Comparison of ENCODE assay signal across 8 cellular contexts in the genomic region with DNA sequence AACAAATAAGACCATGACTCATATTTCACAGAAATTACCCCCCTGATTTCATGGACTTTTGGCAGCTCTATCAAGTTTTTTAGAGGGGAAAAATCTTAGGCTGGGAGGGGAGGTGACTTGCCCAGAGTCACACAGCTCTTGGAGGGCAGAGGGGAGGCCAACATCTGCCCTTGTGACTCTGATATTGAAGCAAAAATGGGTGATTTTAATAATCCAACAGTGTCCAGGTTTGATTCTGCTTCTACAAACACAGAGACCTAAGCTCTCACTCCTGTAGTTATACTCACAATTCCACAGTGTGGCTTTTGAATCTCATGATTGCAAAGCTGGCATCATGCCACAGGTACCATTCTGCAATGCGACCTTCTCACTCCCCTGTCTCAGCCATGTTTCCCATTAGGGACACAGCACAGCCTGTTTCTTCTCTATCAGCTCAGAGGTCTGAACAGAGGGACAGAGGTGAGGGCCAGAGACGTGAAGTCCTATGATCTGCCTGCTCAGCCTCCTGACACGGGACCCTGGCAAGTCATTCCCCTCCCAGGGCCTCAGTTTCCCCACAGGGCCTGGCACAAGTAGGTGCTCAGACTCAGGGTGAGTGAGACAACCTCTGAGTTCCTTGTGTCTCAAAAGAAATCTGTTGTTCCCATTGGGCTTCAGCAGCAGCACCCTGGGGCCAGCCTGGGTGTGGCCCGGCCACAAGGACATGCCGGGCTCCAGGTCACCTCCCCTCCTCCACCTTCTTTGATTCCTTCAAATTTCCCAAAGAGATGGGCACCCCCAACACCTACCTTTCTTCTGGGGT. TPM values are rescaled to one million over a fixed set of nuclear protein-coding genes. Genes with fewer than 3 reads are reported as not detected.
A peak's percentile ranks its signal among the peaks of the same experiment; 100 is the strongest.
DNase-seq lines count a peak whose midpoint lies in the region; ATAC-seq and TF ChIP-seq lines count a peak whose summit lies in the region.

No MANE protein-coding gene starts in this region.

- no peaks in the 10 kb centered on the region; the same call in 1 of the 2 replicates for H3K27me3 Mint-ChIP-seq in HFFc6 (ENCODE audit: insufficient read depth)
- peaks cover 2% of the 10 kb centered on the region for H3K27me3 Mint-ChIP-seq in activated CD8-positive, alpha-beta T cell treated with anti-CD3 and anti-CD28 coated beads, Interleukin-2, amount 10 ng/mL, durations not matched to agents 7 days and 5 days (ENCODE audit: low read depth)

- no peak for TF ChIP-seq CTCF in BJ (IDR thresholded peaks at IDR 0.05; ENCODE audit: insufficient read depth, low read depth, low read length)
- TF ChIP-seq CTCF in HFFc6 (IDR thresholded peaks at IDR 0.05), result no peak
- TF ChIP-seq CTCF in cardiac muscle cell (IDR thresholded peaks at IDR 0.05; ENCODE audit: low read depth, low read length), result no peak
- TF ChIP-seq CTCF in sigmoid colon (IDR thresholded peaks at IDR 0.05), result no peak

- 1 to 3% methylated on average over 5 of the region's 5 CpGs for WGBS in sigmoid colon, 2 donors

- H3K4me1 Mint-ChIP-seq in HFFc6 (ENCODE audit: low read depth), result peaks cover 69% of the 10 kb centered on the region
- peaks cover 50% of the 10 kb centered on the region for H3K4me1 Mint-ChIP-seq in activated CD8-positive, alpha-beta T cell treated with anti-CD3 and anti-CD28 coated beads, Interleukin-2, amount 10 ng/mL, durations not matched to agents 7 days and 5 days (ENCODE audit: low read depth)

- H3K9me3 ChIP-seq in cardiac muscle cell (ENCODE audit: low read depth) (no peaks in the 10 kb centered on the region), sigmoid colon (no peaks in the 10 kb centered on the region)

- H3K4me3 ChIP-seq in BJ (ENCODE audit: low read depth, low read length), result peak overlapping the region; percentile 61
- peak overlapping the region; percentile 23 for H3K4me3 ChIP-seq in cardiac muscle cell
- H3K4me3 ChIP-seq in sigmoid colon, result peak overlapping the region; percentile 36 to 60 (median 55)

- H3K27ac ChIP-seq in cardiac muscle cell (peak overlapping the region; percentile 64), sigmoid colon (peak overlapping the region; percentile 90 to 93 (median 90))

- H3K27me3 ChIP-seq in BJ (ENCODE audit: control insufficient read depth, insufficient read depth, low read length) (no peaks in the 10 kb centered on the region), cardiac muscle cell (no peaks in the 10 kb centered on the region), sigmoid colon (no peaks in the 10 kb centered on the region)

- H3K27ac Mint-ChIP-seq in HFFc6, result peak overlapping the region; percentile 91
- H3K27ac Mint-ChIP-seq in activated CD8-positive, alpha-beta T cell treated with anti-CD3 and anti-CD28 coated beads, Interleukin-2, amount 10 ng/mL, durations not matched to agents 7 days and 5 days, result peak overlapping the region; percentile 92

- no peaks in the 10 kb centered on the region for H3K4me1 ChIP-seq in cardiac muscle cell (ENCODE audit: low read depth)
- peaks cover 0 to 52% (median 45%) of the 10 kb centered on the region in 4 donors for H3K4me1 ChIP-seq in sigmoid colon

- no peak for TF ChIP-seq EP300 in sigmoid colon (IDR thresholded peaks at IDR 0.05)

- intact Hi-C loops in sigmoid colon (cut with DNase I), result loop anchor here (2.0 to 5.0 kb wide), 2 partner anchors 38 to 41 kb away; no protein-coding TSS in a partner anchor

- ATAC-seq in activated CD8-positive, alpha-beta T cell treated with anti-CD3 and anti-CD28 coated beads, Interleukin-2, amount 10 ng/mL, durations not matched to agents 7 days and 5 days, result no peak

- no peak for TF ChIP-seq POLR2A in sigmoid colon (IDR thresholded peaks at IDR 0.05)

- DNase-seq in BJ (ENCODE audit: low read depth), result no peak
- no peak for DNase-seq in HFFc6
- no peak for DNase-seq in activated CD8-positive, alpha-beta T cell treated with anti-CD3 and anti-CD28 coated beads, Interleukin-2, amount 10 ng/mL, durations not matched to agents 7 days and 5 days
- DNase-seq in cardiac muscle cell (ENCODE audit: low read depth in 1 of 2, low spot score in 1 of 2), result peak; percentile 13 to 28
- DNase-seq in sigmoid colon, result no peak
- DNase-seq in epidermal melanocyte (ENCODE audit: insufficient read length, low spot score), result no peak
- no peak for DNase-seq in stimulated activated CD8-positive, alpha-beta memory T cell treated with anti-CD3 and anti-CD28 coated beads, Interleukin-4, amount 100 ng/mL, for 48 hours
- DNase-seq in NOMO-1 treated with dmso at 0.1 percent for 144 hours (lab: John Stamatoyannopoulos, UW; ENCODE audit: unreplicated experiment), result no peak

- H3K4me3 Mint-ChIP-seq in HFFc6, result peak overlapping the region; percentile 94
- H3K4me3 Mint-ChIP-seq in activated CD8-positive, alpha-beta T cell treated with anti-CD3 and anti-CD28 coated beads, Interleukin-2, amount 10 ng/mL, durations not matched to agents 7 days and 5 days, result peak overlapping the region; percentile 89

- POLR2A ChIA-PET in BJ (lab: Charles Lee), result interaction anchor here (1.4 kb wide), 1 partner anchor 230 kb away, joined by 3 read pairs; no protein-coding TSS in a partner anchor
- POLR2A ChIA-PET in activated CD8-positive, alpha-beta T cell treated with anti-CD3 and anti-CD28 coated beads, Interleukin-2, amount 10 ng/mL, durations not matched to agents 7 days and 5 days (lab: Charles Lee), result interaction anchor here (0.6 to 1.7 kb wide), 11 partner anchors 14 to 590 kb away, joined by 3 to 6 read pairs (median 3); a partner anchor contains a TSS

- CTCF ChIA-PET in BJ (lab: Yijun Ruan, JAX), result interaction anchor here (0.7 to 4.0 kb wide), 16 partner anchors 22 to 306 kb away, joined by 3 to 31 read pairs (median 4); no protein-coding TSS in a partner anchor
- CTCF ChIA-PET in activated CD8-positive, alpha-beta T cell treated with anti-CD3 and anti-CD28 coated beads, Interleukin-2, amount 10 ng/mL, durations not matched to agents 7 days and 5 days (lab: Charles Lee), result interaction anchor here (0.7 to 6.1 kb wide), 35 partner anchors 9 to 248 kb away, joined by 3 to 90 read pairs (median 6); a partner anchor contains a TSS

- H3K9me3 Mint-ChIP-seq in HFFc6, result no peaks in the 10 kb centered on the region
- H3K9me3 Mint-ChIP-seq in activated CD8-positive, alpha-beta T cell treated with anti-CD3 and anti-CD28 coated beads, Interleukin-2, amount 10 ng/mL, durations not matched to agents 7 days and 5 days (ENCODE audit: insufficient read depth), result peaks cover 22% of the 10 kb centered on the region

- no peaks in the 10 kb centered on the region; the same call in 1 of the 2 replicates for H3K36me3 ChIP-seq in BJ (ENCODE audit: control insufficient read depth, insufficient read depth, low read length)
- no peaks in the 10 kb centered on the region for H3K36me3 ChIP-seq in cardiac muscle cell
- peaks cover 0 to 7% (median 0%) of the 10 kb centered on the region in 4 donors for H3K36me3 ChIP-seq in sigmoid colon

- peaks cover 20% of the 10 kb centered on the region for H3K36me3 Mint-ChIP-seq in HFFc6 (ENCODE audit: low read depth)
- H3K36me3 Mint-ChIP-seq in activated CD8-positive, alpha-beta T cell treated with anti-CD3 and anti-CD28 coated beads, Interleukin-2, amount 10 ng/mL, durations not matched to agents 7 days and 5 days (ENCODE audit: low read depth), result peaks cover 48% of the 10 kb centered on the region

RNA-seq across cellular contexts. Expression of a gene that starts 0.8 kb away (rescaled TPM):
- polyA plus RNA-seq in BJ (2011; rRNA removed) (24.5 and 27.8 TPM in 2 replicates), cardiac muscle cell (8.7 and 10.8 TPM in 2 replicates), sigmoid colon (10 to 100 TPM; 18.6 to 45.1 (median 24.3) TPM)
- polyA minus RNA-seq in BJ (2011; rRNA and poly(A)+ RNA removed), result 40.1 and 51.6 TPM in 2 replicates
- 10 to 100 TPM; 27.7 to 42.5 (median 38.5) TPM for total RNA-seq in HFFc6 (2021; fragmentation: NEBNext Ultra II Directional; extraction: Animal tissue kit (Norgen Biotek cat#: 25700))
- total RNA-seq in activated CD8-positive, alpha-beta T cell treated with anti-CD3 and anti-CD28 coated beads, Interleukin-2, amount 10 ng/mL, durations not matched to agents 7 days and 5 days, result 10 to 100 TPM; 62.4 TPM
- total RNA-seq in cardiac muscle cell (14.7 and 15.1 TPM in 2 replicates), sigmoid colon (10 to 100 TPM; 26.8 to 59.5 (median 29.4) TPM)

RNA-seq across cellular contexts. Expression of a gene that starts 14.4 kb away (rescaled TPM):
- polyA plus RNA-seq in BJ (2011; rRNA removed), result 1.5 and 1.9 TPM in 2 replicates
- 0.38 and 1.6 TPM in 2 replicates for polyA minus RNA-seq in BJ (2011; rRNA and poly(A)+ RNA removed)
- 1 to 10 TPM in 4 of 6 experiments, under 1 TPM in 2; 0.55 to 6.2 (median 4.9) TPM for total RNA-seq in HFFc6 (2021; fragmentation: NEBNext Ultra II Directional; extraction: Animal tissue kit (Norgen Biotek cat#: 25700))
- total RNA-seq in activated CD8-positive, alpha-beta T cell treated with anti-CD3 and anti-CD28 coated beads, Interleukin-2, amount 10 ng/mL, durations not matched to agents 7 days and 5 days, result 10 to 100 TPM; 37.4 to 38.2 TPM
- 0.11 TPM in 1 of 2 replicates, not detected in the other for total RNA-seq in cardiac muscle cell
- 0.06 TPM in 1 of 2 replicates, not detected in the other for polyA plus RNA-seq in cardiac muscle cell
- 10 to 100 TPM; 15.0 to 36.0 (median 20.3) TPM for total RNA-seq in sigmoid colon
- polyA plus RNA-seq in sigmoid colon, result 10 to 100 TPM in 2 of 3 donors, 1 to 10 TPM in 1; 6.6 to 64.0 (median 11.3) TPM

RNA-seq across cellular contexts. Expression of a gene that starts 36.9 kb away (rescaled TPM):
- polyA plus RNA-seq in BJ (2011; rRNA removed) (0.16 and 0.23 TPM in 2 replicates), cardiac muscle cell (not detected in 2 replicates), sigmoid colon (1 to 10 TPM; 3.2 to 9.3 (median 4.8) TPM)
- polyA minus RNA-seq in BJ (2011; rRNA and poly(A)+ RNA removed), result 0.05 TPM in 1 of 2 replicates, not detected in the other
- not detected for total RNA-seq in HFFc6 (2021; fragmentation: NEBNext Ultra II Directional; extraction: Animal tissue kit (Norgen Biotek cat#: 25700))
- total RNA-seq in activated CD8-positive, alpha-beta T cell treated with anti-CD3 and anti-CD28 coated beads, Interleukin-2, amount 10 ng/mL, durations not matched to agents 7 days and 5 days, result 1 to 10 TPM; 6.9 to 8.5 TPM
- total RNA-seq in cardiac muscle cell (0.04 and 0.27 TPM in 2 replicates), sigmoid colon (10 to 100 TPM in 1 of 4 donors, 1 to 10 TPM in 3; 1.2 to 14.0 (median 5.4) TPM)

Comparison
In these comparisons a context has a peak if more than half of its experiments do, and no peak if none do; other contexts are left out.
1. DNase-seq: peak in cardiac muscle cell (2 of 2); none in BJ (single experiment), HFFc6 (single experiment), activated CD8-positive, alpha-beta T cell treated with anti-CD3 and anti-CD28 coated beads, Interleukin-2, amount 10 ng/mL, durations not matched to agents 7 days and 5 days (single experiment), sigmoid colon (single experiment), epidermal melanocyte (single experiment), stimulated activated CD8-positive, alpha-beta memory T cell treated with anti-CD3 and anti-CD28 coated beads, Interleukin-4, amount 100 ng/mL, for 48 hours (single experiment) and NOMO-1 treated with dmso at 0.1 percent for 144 hours (single experiment).
2. Peak in every context shown above with its lines, with median percentiles within 50 percentile points of each other: H3K4me3 ChIP-seq.